ENCODE assay signal across 10 cellular contexts in the genomic region with DNA sequence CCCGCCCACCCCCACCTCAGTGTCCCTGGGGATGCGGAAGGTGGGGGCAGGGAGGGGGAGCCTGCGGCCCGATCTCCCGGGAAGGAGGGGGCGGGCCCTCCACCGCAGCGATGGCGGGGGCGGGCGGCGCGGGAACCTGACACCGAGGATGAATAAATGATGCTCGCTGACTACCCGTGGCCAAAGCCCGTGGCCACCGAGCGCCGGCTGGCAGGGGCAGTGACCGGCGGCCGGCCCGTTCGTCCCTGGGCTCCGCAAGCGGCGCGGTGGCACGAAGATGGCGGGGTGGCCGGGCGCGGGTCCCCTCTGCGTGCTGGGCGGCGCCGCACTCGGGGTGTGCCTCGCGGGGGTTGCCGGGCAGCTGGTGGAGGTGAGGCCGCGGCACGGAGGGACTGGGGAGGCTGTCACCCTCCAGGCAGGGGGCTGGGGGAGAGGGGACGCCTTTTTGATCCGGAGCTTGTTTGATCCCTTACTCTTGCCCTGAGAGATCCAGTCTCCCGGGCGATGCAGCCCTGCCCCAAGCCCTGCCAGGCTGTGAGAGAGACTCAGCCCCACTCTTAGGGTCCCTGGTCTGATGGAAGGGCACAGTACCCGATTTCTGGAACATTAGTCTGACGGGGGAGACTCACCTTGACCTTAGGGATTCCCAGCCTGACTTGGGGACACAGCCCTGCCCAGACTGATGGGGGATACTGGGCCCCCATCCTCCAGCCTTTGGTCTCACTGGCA. TPM values are rescaled to one million over a fixed set of nuclear protein-coding genes. Genes with fewer than 3 reads are reported as not detected.
DNase-seq lines count a peak whose midpoint lies in the region; ATAC-seq lines count a peak whose summit lies in the region.
"Had no signal": no experiment of that assay in that cellular context is flagged by ENCODE, and none has a peak within 500 bp of the region (broad histone marks: within the 10 kb centered on the region; RNA-seq: fewer than 3 reads in every experiment).

A gene with protein sequence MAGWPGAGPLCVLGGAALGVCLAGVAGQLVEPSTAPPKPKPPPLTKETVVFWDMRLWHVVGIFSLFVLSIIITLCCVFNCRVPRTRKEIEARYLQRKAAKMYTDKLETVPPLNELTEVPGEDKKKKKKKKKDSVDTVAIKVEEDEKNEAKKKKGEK (plus strand): TSS at position 182 of the 729 bp plus-strand sequence. CDS start 96 bp downstream, at position 278.

- no peaks in the 10 kb centered on the region for H3K36me3 Mint-ChIP-seq in naive thymus-derived CD8-positive, alpha-beta T cell

- peak within 1 kb of the TSS; percentile 6 to 59 (median 38) for H3K4me3 Mint-ChIP-seq in naive thymus-derived CD8-positive, alpha-beta T cell
- H3K4me3 Mint-ChIP-seq: activated CD4-positive, alpha-beta T cell treated with anti-CD3 and anti-CD28 coated beads, Interleukin-2, amount 10 ng/mL, durations not matched to agents 24 days and 14 days had no signal

- no peaks in the 10 kb centered on the region for H3K9me3 ChIP-seq in ectodermal cell (ENCODE audit: control insufficient read depth, low read length)

- peaks cover 10% of the 10 kb centered on the region for H3K27me3 ChIP-seq in ectodermal cell (ENCODE audit: control insufficient read depth, insufficient read depth, low read length, poor library complexity, severe bottlenecking)

- H3K27me3 Mint-ChIP-seq in naive thymus-derived CD8-positive, alpha-beta T cell = peaks cover 0 to 12% (median 7%) of the 10 kb centered on the region in 5 donors

- peaks cover 7% of the 10 kb centered on the region for H3K4me1 ChIP-seq in ectodermal cell (ENCODE audit: control insufficient read depth, insufficient read depth, low read length)

- POLR2A ChIA-PET in naive thymus-derived CD8-positive, alpha-beta T cell (lab: Charles Lee) = interaction anchor here (0.5 kb wide), 2 partner anchors 463 to 1492 kb away, joined by 3 read pairs; no protein-coding TSS in a partner anchor

- H3K9me3 Mint-ChIP-seq in naive thymus-derived CD8-positive, alpha-beta T cell = no peaks in the 10 kb centered on the region
- H3K9me3 Mint-ChIP-seq: activated CD4-positive, alpha-beta T cell treated with anti-CD3 and anti-CD28 coated beads, Interleukin-2, amount 10 ng/mL, durations not matched to agents 24 days and 14 days had no signal

- H3K36me3 ChIP-seq in ectodermal cell (ENCODE audit: control insufficient read depth, insufficient read depth, low read length) = no peaks in the 10 kb centered on the region

- ATAC-seq in naive thymus-derived CD8-positive, alpha-beta T cell = peak; percentile 21 to 53
- ATAC-seq in GM21737 (IDR thresholded peaks at IDR 0.05; ENCODE audit: unreplicated experiment) (no peak), HG03565 (IDR thresholded peaks at IDR 0.05; ENCODE audit: unreplicated experiment) (no peak)

- H3K4me3 ChIP-seq in ectodermal cell (ENCODE audit: insufficient read depth, low read depth, low read length) = peak within 1 kb of the TSS; percentile 19

- H3K27ac Mint-ChIP-seq in naive thymus-derived CD8-positive, alpha-beta T cell = peak within 1 kb of the TSS in 6 of 10 donors; percentile 38 to 82 (median 54)
- H3K27ac Mint-ChIP-seq: activated CD4-positive, alpha-beta T cell treated with anti-CD3 and anti-CD28 coated beads, Interleukin-2, amount 10 ng/mL, durations not matched to agents 24 days and 14 days had no signal

- 19 to 25% methylated on average over 49 to 51 of the region's 51 CpGs for WGBS in ectodermal cell, 2 experiments

- peaks cover 0 to 30% (median 10%) of the 10 kb centered on the region in 4 donors for H3K4me1 Mint-ChIP-seq in naive thymus-derived CD8-positive, alpha-beta T cell

- peak; percentile 52 for DNase-seq in AG08396 (ENCODE audit: low spot score)
- peak; percentile 53 for DNase-seq in GM03348 (ENCODE audit: low spot score)
- peak in 1 of 10 donors; percentile 55 for DNase-seq in naive thymus-derived CD8-positive, alpha-beta T cell
- no peak for DNase-seq in GM19240 (ENCODE audit: insufficient read length, low spot score)
- no peak for DNase-seq in activated gamma-delta T cell (lab: John Stamatoyannopoulos, UW)
- DNase-seq: activated CD4-positive, alpha-beta T cell treated with anti-CD3 and anti-CD28 coated beads, Interleukin-2, amount 10 ng/mL, durations not matched to agents 24 days and 14 days; NK-92 treated with Interleukin-12 subunit alpha and Interleukin-12 subunit beta, amount 100 ng/mL, for 24 hours had no signal

- no peak within 1 kb of the TSS for H3K27ac ChIP-seq in ectodermal cell (ENCODE audit: insufficient read depth, low read depth, low read length, poor library complexity, severe bottlenecking)

RNA-seq across cellular contexts. Expression of the gene that starts here (rescaled TPM):
- not detected for polyA plus RNA-seq in ectodermal cell (2013, experiment 1 of 4)
- polyA plus RNA-seq in ectodermal cell (2013, experiment 2 of 4) = 0.11 TPM
- polyA plus RNA-seq in ectodermal cell (2013, experiment 3 of 4) = 0.27 TPM
- 0.16 TPM for polyA plus RNA-seq in ectodermal cell (2013, experiment 4 of 4)
- 1 to 10 TPM; 2.1 to 2.2 TPM for total RNA-seq in naive thymus-derived CD8-positive, alpha-beta T cell
- 1 to 10 TPM in 2 of 3 donors, under 1 TPM in 1; 0.29 to 1.4 (median 1.1) TPM for polyA plus RNA-seq in naive thymus-derived CD8-positive, alpha-beta T cell
- total RNA-seq: activated CD4-positive, alpha-beta T cell treated with anti-CD3 and anti-CD28 coated beads, Interleukin-2, amount 10 ng/mL, durations not matched to agents 24 days and 14 days had no signal

Comparison
In these comparisons a context has a peak if more than half of its experiments do, and no peak if none do; other contexts are left out.
1. DNase-seq: peak in AG08396 (single experiment) and GM03348 (single experiment); none in GM19240 (single experiment) and activated gamma-delta T cell (single experiment).
2. ATAC-seq: peak in naive thymus-derived CD8-positive, alpha-beta T cell (2 of 2); none in GM21737 (single experiment) and HG03565 (single experiment).